Comparison of ENCODE assay signal across 8 cellular contexts in genomic region chr12:113222730-113223531, GRCh38. TPM values are rescaled to one million over a fixed set of nuclear protein-coding genes. Genes with fewer than 3 reads are reported as not detected.
DNase-seq lines count a peak whose midpoint lies in the region; ATAC-seq and TF ChIP-seq lines count a peak whose summit lies in the region.

No MANE protein-coding gene starts in this region.

- H3K4me3 Mint-ChIP-seq in activated naive CD8-positive, alpha-beta T cell treated with anti-CD3 and anti-CD28 coated beads, Interleukin-2, amount 10 ng/mL, durations not matched to agents 7 days and 5 days = peak overlapping the region; percentile 93

- ATAC-seq in activated naive CD8-positive, alpha-beta T cell treated with anti-CD3 and anti-CD28 coated beads, Interleukin-2, amount 10 ng/mL, durations not matched to agents 7 days and 5 days (ENCODE audit: low read depth) = no peak
- peak; percentile 1 to 30 for ATAC-seq in left cardiac atrium
- ATAC-seq in HG02571 (IDR thresholded peaks at IDR 0.05; ENCODE audit: unreplicated experiment) = no peak
- ATAC-seq in HG02870 (IDR thresholded peaks at IDR 0.05; ENCODE audit: unreplicated experiment) = no peak

- H3K27ac Mint-ChIP-seq in activated naive CD8-positive, alpha-beta T cell treated with anti-CD3 and anti-CD28 coated beads, Interleukin-2, amount 10 ng/mL, durations not matched to agents 7 days and 5 days = peak overlapping the region; percentile 96

- no peak for TF ChIP-seq CTCF in retinal pigment epithelial cell (conservative IDR thresholded peaks at IDR 0.05; ENCODE audit: low read depth, low read length)

- H3K36me3 Mint-ChIP-seq in activated naive CD8-positive, alpha-beta T cell treated with anti-CD3 and anti-CD28 coated beads, Interleukin-2, amount 10 ng/mL, durations not matched to agents 7 days and 5 days = peaks cover 6% of the 10 kb centered on the region

- H3K4me1 Mint-ChIP-seq in activated naive CD8-positive, alpha-beta T cell treated with anti-CD3 and anti-CD28 coated beads, Interleukin-2, amount 10 ng/mL, durations not matched to agents 7 days and 5 days = peaks cover 26% of the 10 kb centered on the region

- no peaks in the 10 kb centered on the region for H3K27me3 Mint-ChIP-seq in activated naive CD8-positive, alpha-beta T cell treated with anti-CD3 and anti-CD28 coated beads, Interleukin-2, amount 10 ng/mL, durations not matched to agents 7 days and 5 days

- POLR2A ChIA-PET in activated naive CD8-positive, alpha-beta T cell treated with anti-CD3 and anti-CD28 coated beads, Interleukin-2, amount 10 ng/mL, durations not matched to agents 7 days and 5 days (lab: Charles Lee) = interaction anchor here (0.7 to 4.2 kb wide), 9 partner anchors 7 to 42 kb away, joined by 3 to 31 read pairs (median 10); partner anchors contain the start of genes DDX54 and RITA1

- no peaks in the 10 kb centered on the region for H3K9me3 Mint-ChIP-seq in activated naive CD8-positive, alpha-beta T cell treated with anti-CD3 and anti-CD28 coated beads, Interleukin-2, amount 10 ng/mL, durations not matched to agents 7 days and 5 days

- peak; percentile 12 for DNase-seq in stimulated activated CD4-positive, alpha-beta T cell treated with anti-CD3 and anti-CD28 coated beads, Interleukin-15, amount 100 ng/mL, for 24 hours
- no peak for DNase-seq in stimulated activated CD4-positive, alpha-beta T cell treated with anti-CD3 and anti-CD28 coated beads, Interleukin-12 subunit alpha, Interleukin-12 subunit beta, amount 100 ng/mL, for 4 hours
- DNase-seq in NCI-H2196 treated with DMSO at 0.1 percent for 48 hours (lab: John Stamatoyannopoulos, UW; ENCODE audit: unreplicated experiment) (peak; percentile 55), left cardiac atrium (peak; percentile 72), retinal pigment epithelial cell (ENCODE audit: low read depth) (peak; percentile 91)
- DNase-seq in activated naive CD8-positive, alpha-beta T cell treated with anti-CD3 and anti-CD28 coated beads, Interleukin-2, amount 10 ng/mL, durations not matched to agents 7 days and 5 days = no peak

- intact Hi-C loops in left cardiac atrium (cut with DNase I) = no loop called here

- peak overlapping the region; percentile 91 for H3K4me3 ChIP-seq in retinal pigment epithelial cell (ENCODE audit: low read length)

RNA-seq across cellular contexts. Expression of gene TPCN1, which starts 1.7 kb away (rescaled TPM):
- 10 to 100 TPM; 29.9 to 32.0 TPM for total RNA-seq in activated naive CD8-positive, alpha-beta T cell treated with anti-CD3 and anti-CD28 coated beads, Interleukin-2, amount 10 ng/mL, durations not matched to agents 7 days and 5 days
- total RNA-seq in left cardiac atrium = 10 to 100 TPM; 66.1 to 80.6 TPM

RNA-seq across cellular contexts. Expression of gene RITA1, which starts 37.4 kb away (rescaled TPM):
- 10 to 100 TPM; 18.5 to 21.5 TPM for total RNA-seq in activated naive CD8-positive, alpha-beta T cell treated with anti-CD3 and anti-CD28 coated beads, Interleukin-2, amount 10 ng/mL, durations not matched to agents 7 days and 5 days
- 10 to 100 TPM; 10.8 to 13.0 TPM for total RNA-seq in left cardiac atrium

RNA-seq across cellular contexts. Expression of gene DDX54, which starts 37.7 kb away (rescaled TPM):
- 10 to 100 TPM; 70.1 to 74.2 TPM for total RNA-seq in activated naive CD8-positive, alpha-beta T cell treated with anti-CD3 and anti-CD28 coated beads, Interleukin-2, amount 10 ng/mL, durations not matched to agents 7 days and 5 days
- 10 to 100 TPM; 32.4 to 39.4 TPM for total RNA-seq in left cardiac atrium

Comparison
In these comparisons a context has a peak if more than half of its experiments do, and no peak if none do; other contexts are left out.
1. DNase-seq: peak in stimulated activated CD4-positive, alpha-beta T cell treated with anti-CD3 and anti-CD28 coated beads, Interleukin-15, amount 100 ng/mL, for 24 hours (single experiment), NCI-H2196 treated with DMSO at 0.1 percent for 48 hours (single experiment), left cardiac atrium (single experiment) and retinal pigment epithelial cell (single experiment); none in stimulated activated CD4-positive, alpha-beta T cell treated with anti-CD3 and anti-CD28 coated beads, Interleukin-12 subunit alpha, Interleukin-12 subunit beta, amount 100 ng/mL, for 4 hours (single experiment) and activated naive CD8-positive, alpha-beta T cell treated with anti-CD3 and anti-CD28 coated beads, Interleukin-2, amount 10 ng/mL, durations not matched to agents 7 days and 5 days (single experiment).
2. ATAC-seq: peak in left cardiac atrium (2 of 2); none in activated naive CD8-positive, alpha-beta T cell treated with anti-CD3 and anti-CD28 coated beads, Interleukin-2, amount 10 ng/mL, durations not matched to agents 7 days and 5 days (single experiment), HG02571 (single experiment) and HG02870 (single experiment).